Comparison of ENCODE assay signal across 12 cellular contexts in genomic region chr2:168090366-168091019, GRCh38.
DNase-seq lines count a peak whose midpoint lies in the region; ATAC-seq, FAIRE-seq and TF ChIP-seq lines count a peak whose summit lies in the region.
"Had no signal": no experiment of that assay in that cellular context is flagged by ENCODE, and none has a peak within 500 bp of the region (broad histone marks: within the 10 kb centered on the region; RNA-seq: fewer than 3 reads in every experiment).

No MANE protein-coding gene starts in this region.

- no peak overlapping the region for H3K27ac ChIP-seq in CD4-positive, alpha-beta memory T cell (ENCODE audit: low read depth, low read length)
- H3K27ac ChIP-seq: pancreas, vagina had no signal

- H3K36me3 Mint-ChIP-seq in CD4-positive, alpha-beta memory T cell: peaks cover 13 to 28% of the 10 kb centered on the region in 2 donors
- H3K36me3 Mint-ChIP-seq in type B pancreatic cell (peaks cover 5% of the 10 kb centered on the region), T-helper 17 cell (ENCODE audit: low read depth) (peaks cover 4% of the 10 kb centered on the region)

- H3K4me3 ChIP-seq in CD4-positive, alpha-beta memory T cell (ENCODE audit: low read length in 2 of 2): no peak overlapping the region
- H3K4me3 ChIP-seq: pancreas, vagina had no signal

- ATAC-seq in HG02623 (IDR thresholded peaks at IDR 0.05; ENCODE audit: unreplicated experiment) (peak; percentile 93), HG03442 (IDR thresholded peaks at IDR 0.05; ENCODE audit: unreplicated experiment) (peak; percentile 86), T-helper 17 cell (no peak)
- ATAC-seq in stimulated activated naive CD8-positive, alpha-beta T cell treated with anti-CD3 and anti-CD28 coated beads, Interleukin-15, Interleukin-2, amounts not matched to agents 100 U/mL and 50 U/mL, for 24 hours: no peak
- ATAC-seq: pancreas had no signal

- peak; percentile 93 for FAIRE-seq in GM19239 (lab: Jason Lieb, UNC)
- FAIRE-seq: pancreas had no signal

- no peaks in the 10 kb centered on the region for H3K9me3 ChIP-seq in CD4-positive, alpha-beta memory T cell (ENCODE audit: control insufficient read depth in 1 of 2, low read length in 2 of 2)
- H3K9me3 ChIP-seq in T-helper 17 cell (ENCODE audit: control insufficient read depth, low read length, poor library complexity, severe bottlenecking): no peaks in the 10 kb centered on the region
- H3K9me3 ChIP-seq: pancreas, vagina had no signal

- no peak for DNase-seq in CD4-positive, alpha-beta memory T cell
- peak; percentile 34 for DNase-seq in GM19239 (ENCODE audit: insufficient read length, low spot score)
- no peak for DNase-seq in type B pancreatic cell (ENCODE audit: extremely low spot score, unreplicated experiment)
- no peak for DNase-seq in stimulated activated naive CD8-positive, alpha-beta T cell treated with anti-CD3 and anti-CD28 coated beads, Interleukin-15, Interleukin-2, amounts not matched to agents 100 U/mL and 50 U/mL, for 24 hours
- DNase-seq in NCI-H2196 treated with DMSO at 0.1 percent for 48 hours (lab: John Stamatoyannopoulos, UW; ENCODE audit: unreplicated experiment): no peak
- no peak for DNase-seq in T-helper 17 cell
- DNase-seq: activated CD8-positive, alpha-beta memory T cell treated with anti-CD3 and anti-CD28 coated beads, Interleukin-2, amount 50 U/mL, for 48 hours; kidney glomerular epithelial cell; pancreas had no signal

- TF ChIP-seq CTCF in type B pancreatic cell (conservative IDR thresholded peaks at IDR 0.05): no peak

- CTCF ChIA-PET in CD4-positive, alpha-beta memory T cell (lab: Charles Lee; ENCODE audit: partially characterized antibody): no interaction called here

- no peaks in the 10 kb centered on the region for H3K9me3 Mint-ChIP-seq in CD4-positive, alpha-beta memory T cell
- no peaks in the 10 kb centered on the region for H3K9me3 Mint-ChIP-seq in type B pancreatic cell

- peaks cover 4% of the 10 kb centered on the region for H3K36me3 ChIP-seq in CD4-positive, alpha-beta memory T cell (ENCODE audit: insufficient read depth, low read length)
- H3K36me3 ChIP-seq: pancreas, vagina had no signal

- peak overlapping the region in 5 of 7 donors; percentile 17 to 83 (median 53) for H3K27ac Mint-ChIP-seq in CD4-positive, alpha-beta memory T cell
- H3K27ac Mint-ChIP-seq in type B pancreatic cell (no peak overlapping the region), T-helper 17 cell (no peak overlapping the region)

- H3K4me1 ChIP-seq in CD4-positive, alpha-beta memory T cell (ENCODE audit: insufficient read depth, low read length): peaks cover 22% of the 10 kb centered on the region
- H3K4me1 ChIP-seq: pancreas, vagina had no signal

- peaks cover 11 to 26% (median 21%) of the 10 kb centered on the region in 4 donors for H3K4me1 Mint-ChIP-seq in CD4-positive, alpha-beta memory T cell
- no peaks in the 10 kb centered on the region for H3K4me1 Mint-ChIP-seq in type B pancreatic cell (ENCODE audit: unreplicated experiment)
- H3K4me1 Mint-ChIP-seq in T-helper 17 cell: peaks cover 6% of the 10 kb centered on the region

- H3K27me3 ChIP-seq in CD4-positive, alpha-beta memory T cell (ENCODE audit: insufficient read depth, low read length): no peaks in the 10 kb centered on the region
- H3K27me3 ChIP-seq: pancreas, vagina had no signal

- POLR2A ChIA-PET in CD4-positive, alpha-beta memory T cell (lab: Charles Lee; ENCODE audit: partially characterized antibody): no interaction called here

- intact Hi-C loops in CD4-positive, alpha-beta memory T cell (cut with micrococcal nuclease): no loop called here

- H3K27me3 Mint-ChIP-seq in CD4-positive, alpha-beta memory T cell: no peaks in the 10 kb centered on the region
- H3K27me3 Mint-ChIP-seq in type B pancreatic cell: no peaks in the 10 kb centered on the region
- no peaks in the 10 kb centered on the region for H3K27me3 Mint-ChIP-seq in T-helper 17 cell

- peak overlapping the region in 1 of 8 donors; percentile 6 for H3K4me3 Mint-ChIP-seq in CD4-positive, alpha-beta memory T cell
- no peak overlapping the region for H3K4me3 Mint-ChIP-seq in type B pancreatic cell
- no peak overlapping the region for H3K4me3 Mint-ChIP-seq in T-helper 17 cell

Comparison
In these comparisons a context has a peak if more than half of its experiments do, and no peak if none do; other contexts are left out.
1. H3K27ac Mint-ChIP-seq: peak in CD4-positive, alpha-beta memory T cell (5 of 7); none in type B pancreatic cell (single experiment) and T-helper 17 cell (single experiment).
2. ATAC-seq: peak in HG02623 (single experiment) and HG03442 (single experiment); none in stimulated activated naive CD8-positive, alpha-beta T cell treated with anti-CD3 and anti-CD28 coated beads, Interleukin-15, Interleukin-2, amounts not matched to agents 100 U/mL and 50 U/mL, for 24 hours (single experiment) and T-helper 17 cell (single experiment).